In the genomic region with DNA sequence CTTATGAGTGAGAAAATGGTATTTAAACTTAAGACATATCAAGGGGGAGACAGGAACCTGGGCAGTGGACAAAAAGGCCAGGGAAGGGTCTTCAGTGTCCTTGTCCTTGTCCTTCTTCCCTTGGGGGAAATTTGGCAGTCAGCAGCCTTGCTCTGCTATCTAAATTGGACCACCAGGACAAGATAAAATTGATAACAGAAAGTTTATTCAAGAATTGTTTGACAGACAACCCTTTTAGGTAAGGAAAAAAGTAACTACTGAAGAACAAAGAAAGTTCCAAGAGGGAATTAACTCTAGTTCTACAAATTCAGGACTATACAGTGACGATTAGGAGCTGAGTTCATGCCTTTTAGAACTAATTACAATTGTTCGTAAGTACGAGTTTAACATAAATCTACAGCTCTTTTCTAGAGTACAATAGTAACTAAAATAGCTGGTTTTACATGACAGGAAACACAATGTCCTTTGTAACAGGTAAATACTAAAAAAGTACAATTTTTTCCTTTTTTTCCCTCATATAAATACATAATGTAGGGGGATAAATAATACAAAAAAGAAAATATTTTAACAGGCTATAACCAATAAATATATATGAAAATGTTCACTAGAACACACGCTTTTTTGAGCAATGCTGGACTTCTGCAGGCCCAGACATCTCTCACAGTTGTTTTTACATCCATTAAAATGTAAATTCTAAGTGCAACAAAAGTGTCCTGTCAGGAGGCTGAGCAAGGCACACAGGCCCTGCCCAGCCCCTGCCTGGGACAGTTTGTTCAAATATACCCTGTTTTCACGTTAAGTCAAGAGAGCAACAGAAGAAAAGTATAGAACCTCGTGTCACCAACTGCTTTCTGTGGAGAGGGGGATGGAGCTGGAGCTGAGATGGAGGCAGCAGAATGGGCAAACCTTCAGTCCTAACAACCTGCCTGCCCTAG, we compare ENCODE assay signal across 2 cellular contexts.
TF ChIP-seq lines count a peak whose summit lies in the region.

No MANE protein-coding gene starts in this region.

TF ChIP-seq in GM23338, 12 proteins besides CTCF, POLR2A, EP300 and RAD21:
- TF ChIP-seq CREB1 (CRISPR knock-in tag; IDR thresholded peaks at IDR 0.05; ENCODE audit: low read depth) (no peak), NANOG (IDR thresholded peaks at IDR 0.05; ENCODE audit: borderline replicate concordance) (peak; percentile 38; the same call in 1 of the 2 replicates), EZH2phosphoT487 (IDR thresholded peaks at IDR 0.05; ENCODE audit: unreplicated experiment) (no peak), STAT1 (IDR thresholded peaks at IDR 0.05; ENCODE audit: unreplicated experiment) (no peak), ZNF114 (CRISPR knock-in tag; IDR thresholded peaks at IDR 0.05) (no peak), ZNF331 (CRISPR knock-in tag; IDR thresholded peaks at IDR 0.05; ENCODE audit: low read depth) (no peak), EZH2 (IDR thresholded peaks at IDR 0.05; ENCODE audit: low read depth, unreplicated experiment) (peak; percentile 32)
- TF ChIP-seq, protein P1, sequence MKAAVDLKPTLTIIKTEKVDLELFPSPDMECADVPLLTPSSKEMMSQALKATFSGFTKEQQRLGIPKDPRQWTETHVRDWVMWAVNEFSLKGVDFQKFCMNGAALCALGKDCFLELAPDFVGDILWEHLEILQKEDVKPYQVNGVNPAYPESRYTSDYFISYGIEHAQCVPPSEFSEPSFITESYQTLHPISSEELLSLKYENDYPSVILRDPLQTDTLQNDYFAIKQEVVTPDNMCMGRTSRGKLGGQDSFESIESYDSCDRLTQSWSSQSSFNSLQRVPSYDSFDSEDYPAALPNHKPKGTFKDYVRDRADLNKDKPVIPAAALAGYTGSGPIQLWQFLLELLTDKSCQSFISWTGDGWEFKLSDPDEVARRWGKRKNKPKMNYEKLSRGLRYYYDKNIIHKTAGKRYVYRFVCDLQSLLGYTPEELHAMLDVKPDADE (IDR thresholded peaks at IDR 0.05): no peak

TF ChIP-seq in WTC11, 78 proteins besides CTCF, POLR2A, EP300 and RAD21:
- TF ChIP-seq ZNF317 (CRISPR knock-in tag; IDR thresholded peaks at IDR 0.05; ENCODE audit: borderline replicate concordance, low read depth) (no peak), ZNF671 (CRISPR knock-in tag; IDR thresholded peaks at IDR 0.05) (no peak)
- TF ChIP-seq, protein P2, sequence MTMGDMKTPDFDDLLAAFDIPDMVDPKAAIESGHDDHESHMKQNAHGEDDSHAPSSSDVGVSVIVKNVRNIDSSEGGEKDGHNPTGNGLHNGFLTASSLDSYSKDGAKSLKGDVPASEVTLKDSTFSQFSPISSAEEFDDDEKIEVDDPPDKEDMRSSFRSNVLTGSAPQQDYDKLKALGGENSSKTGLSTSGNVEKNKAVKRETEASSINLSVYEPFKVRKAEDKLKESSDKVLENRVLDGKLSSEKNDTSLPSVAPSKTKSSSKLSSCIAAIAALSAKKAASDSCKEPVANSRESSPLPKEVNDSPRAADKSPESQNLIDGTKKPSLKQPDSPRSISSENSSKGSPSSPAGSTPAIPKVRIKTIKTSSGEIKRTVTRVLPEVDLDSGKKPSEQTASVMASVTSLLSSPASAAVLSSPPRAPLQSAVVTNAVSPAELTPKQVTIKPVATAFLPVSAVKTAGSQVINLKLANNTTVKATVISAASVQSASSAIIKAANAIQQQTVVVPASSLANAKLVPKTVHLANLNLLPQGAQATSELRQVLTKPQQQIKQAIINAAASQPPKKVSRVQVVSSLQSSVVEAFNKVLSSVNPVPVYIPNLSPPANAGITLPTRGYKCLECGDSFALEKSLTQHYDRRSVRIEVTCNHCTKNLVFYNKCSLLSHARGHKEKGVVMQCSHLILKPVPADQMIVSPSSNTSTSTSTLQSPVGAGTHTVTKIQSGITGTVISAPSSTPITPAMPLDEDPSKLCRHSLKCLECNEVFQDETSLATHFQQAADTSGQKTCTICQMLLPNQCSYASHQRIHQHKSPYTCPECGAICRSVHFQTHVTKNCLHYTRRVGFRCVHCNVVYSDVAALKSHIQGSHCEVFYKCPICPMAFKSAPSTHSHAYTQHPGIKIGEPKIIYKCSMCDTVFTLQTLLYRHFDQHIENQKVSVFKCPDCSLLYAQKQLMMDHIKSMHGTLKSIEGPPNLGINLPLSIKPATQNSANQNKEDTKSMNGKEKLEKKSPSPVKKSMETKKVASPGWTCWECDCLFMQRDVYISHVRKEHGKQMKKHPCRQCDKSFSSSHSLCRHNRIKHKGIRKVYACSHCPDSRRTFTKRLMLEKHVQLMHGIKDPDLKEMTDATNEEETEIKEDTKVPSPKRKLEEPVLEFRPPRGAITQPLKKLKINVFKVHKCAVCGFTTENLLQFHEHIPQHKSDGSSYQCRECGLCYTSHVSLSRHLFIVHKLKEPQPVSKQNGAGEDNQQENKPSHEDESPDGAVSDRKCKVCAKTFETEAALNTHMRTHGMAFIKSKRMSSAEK (CRISPR knock-in tag; IDR thresholded peaks at IDR 0.05; ENCODE audit: borderline replicate concordance): no peak
- TF ChIP-seq, protein P3, sequence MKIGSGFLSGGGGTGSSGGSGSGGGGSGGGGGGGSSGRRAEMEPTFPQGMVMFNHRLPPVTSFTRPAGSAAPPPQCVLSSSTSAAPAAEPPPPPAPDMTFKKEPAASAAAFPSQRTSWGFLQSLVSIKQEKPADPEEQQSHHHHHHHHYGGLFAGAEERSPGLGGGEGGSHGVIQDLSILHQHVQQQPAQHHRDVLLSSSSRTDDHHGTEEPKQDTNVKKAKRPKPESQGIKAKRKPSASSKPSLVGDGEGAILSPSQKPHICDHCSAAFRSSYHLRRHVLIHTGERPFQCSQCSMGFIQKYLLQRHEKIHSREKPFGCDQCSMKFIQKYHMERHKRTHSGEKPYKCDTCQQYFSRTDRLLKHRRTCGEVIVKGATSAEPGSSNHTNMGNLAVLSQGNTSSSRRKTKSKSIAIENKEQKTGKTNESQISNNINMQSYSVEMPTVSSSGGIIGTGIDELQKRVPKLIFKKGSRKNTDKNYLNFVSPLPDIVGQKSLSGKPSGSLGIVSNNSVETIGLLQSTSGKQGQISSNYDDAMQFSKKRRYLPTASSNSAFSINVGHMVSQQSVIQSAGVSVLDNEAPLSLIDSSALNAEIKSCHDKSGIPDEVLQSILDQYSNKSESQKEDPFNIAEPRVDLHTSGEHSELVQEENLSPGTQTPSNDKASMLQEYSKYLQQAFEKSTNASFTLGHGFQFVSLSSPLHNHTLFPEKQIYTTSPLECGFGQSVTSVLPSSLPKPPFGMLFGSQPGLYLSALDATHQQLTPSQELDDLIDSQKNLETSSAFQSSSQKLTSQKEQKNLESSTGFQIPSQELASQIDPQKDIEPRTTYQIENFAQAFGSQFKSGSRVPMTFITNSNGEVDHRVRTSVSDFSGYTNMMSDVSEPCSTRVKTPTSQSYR (CRISPR knock-in tag; IDR thresholded peaks at IDR 0.05): no peak
- TF ChIP-seq, protein P4, sequence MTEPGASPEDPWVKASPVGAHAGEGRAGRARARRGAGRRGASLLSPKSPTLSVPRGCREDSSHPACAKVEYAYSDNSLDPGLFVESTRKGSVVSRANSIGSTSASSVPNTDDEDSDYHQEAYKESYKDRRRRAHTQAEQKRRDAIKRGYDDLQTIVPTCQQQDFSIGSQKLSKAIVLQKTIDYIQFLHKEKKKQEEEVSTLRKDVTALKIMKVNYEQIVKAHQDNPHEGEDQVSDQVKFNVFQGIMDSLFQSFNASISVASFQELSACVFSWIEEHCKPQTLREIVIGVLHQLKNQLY (CRISPR knock-in tag; IDR thresholded peaks at IDR 0.05): no peak
